14 cellular contexts compared by ENCODE assay signal in the genomic region with DNA sequence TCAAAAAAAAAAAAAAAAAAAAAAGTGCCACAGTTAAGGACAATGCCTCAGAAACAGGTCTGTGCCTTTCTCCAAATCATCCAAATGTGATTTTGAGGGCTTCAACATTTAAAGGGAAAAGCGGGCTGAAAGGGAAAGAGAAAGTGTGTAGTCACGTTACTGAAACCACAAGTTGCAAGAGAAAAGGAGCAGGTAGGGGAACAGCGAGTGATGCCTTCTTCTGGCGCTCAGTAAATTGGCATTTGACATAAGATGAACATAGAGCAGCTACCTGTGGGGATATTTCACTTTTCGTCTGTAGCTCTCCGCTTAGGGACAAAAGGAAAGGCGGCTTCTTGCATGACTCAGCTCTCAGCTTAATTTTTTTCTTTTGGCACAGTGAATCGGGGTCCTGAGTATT. TPM values are rescaled to one million over a fixed set of nuclear protein-coding genes. Genes with fewer than 3 reads are reported as not detected.
DNase-seq lines count a peak whose midpoint lies in the region; ATAC-seq lines count a peak whose summit lies in the region.
"Had no signal": no experiment of that assay in that cellular context is flagged by ENCODE, and none has a peak within 500 bp of the region (broad histone marks: within the 10 kb centered on the region; RNA-seq: fewer than 3 reads in every experiment).

No MANE protein-coding gene starts in this region.

- no peaks in the 10 kb centered on the region for H3K9me3 Mint-ChIP-seq in activated T-cell treated with anti-CD3 and anti-CD28 coated beads, Interleukin-2, amount 50 U/mL, for 72 hours
- H3K9me3 Mint-ChIP-seq in activated T-helper 2 cell treated with anti-CD3 and anti-CD28 coated beads, Interferon-gamma antibody, Interleukin-2, Interleukin-4, amounts not matched to agents 10 μg/mL and 5 μg/mL and 100 μg/mL, durations not matched to agents 14 hours and 24 hours and 36 hours = no peaks in the 10 kb centered on the region
- H3K9me3 Mint-ChIP-seq in stimulated activated effector memory CD8-positive, alpha-beta T cell treated with anti-CD3 and anti-CD28 coated beads, Interleukin-12 subunit alpha, Interleukin-12 subunit beta, amount 100 ng/mL, for 72 hours = no peaks in the 10 kb centered on the region

- peak overlapping the region; percentile 82 to 85 for H3K4me3 Mint-ChIP-seq in activated T-cell treated with anti-CD3 and anti-CD28 coated beads, Interleukin-2, amount 50 U/mL, for 72 hours
- H3K4me3 Mint-ChIP-seq in activated T-helper 2 cell treated with anti-CD3 and anti-CD28 coated beads, Interferon-gamma antibody, Interleukin-2, Interleukin-4, amounts not matched to agents 10 μg/mL and 5 μg/mL and 100 μg/mL, durations not matched to agents 14 hours and 24 hours and 36 hours (ENCODE audit: low read depth) = peak overlapping the region; percentile 72
- H3K4me3 Mint-ChIP-seq in stimulated activated effector memory CD8-positive, alpha-beta T cell treated with anti-CD3 and anti-CD28 coated beads, Interleukin-12 subunit alpha, Interleukin-12 subunit beta, amount 100 ng/mL, for 72 hours = peak overlapping the region; percentile 65

- peak in 1 of 2 donors; percentile 27 for DNase-seq in activated T-cell treated with anti-CD3 and anti-CD28 coated beads, Interleukin-2, amount 50 U/mL, for 72 hours
- no peak for DNase-seq in activated T-cell treated with anti-CD3 and anti-CD28 coated beads for 4 hours
- DNase-seq in activated T-helper 2 cell treated with anti-CD3 and anti-CD28 coated beads, Interferon-gamma antibody, Interleukin-2, Interleukin-4, amounts not matched to agents 10 μg/mL and 5 μg/mL and 100 μg/mL, durations not matched to agents 14 hours and 24 hours and 36 hours (ENCODE audit: low spot score) = peak; percentile 33
- DNase-seq in stimulated activated effector memory CD8-positive, alpha-beta T cell treated with anti-CD3 and anti-CD28 coated beads, Interleukin-12 subunit alpha, Interleukin-12 subunit beta, amount 100 ng/mL, for 72 hours (ENCODE audit: low spot score in 2 of 2) = no peak
- DNase-seq in GM19238 (ENCODE audit: insufficient read length, low spot score) = no peak
- DNase-seq in substantia nigra (lab: John Stamatoyannopoulos, UW) = no peak
- DNase-seq in nucleus accumbens (lab: John Stamatoyannopoulos, UW) = no peak
- DNase-seq: activated gamma-delta T cell, cortex of kidney, foreskin fibroblast, NCI-H1436 treated with DMSO at 0.1 percent for 48 hours had no signal

- H3K27ac ChIP-seq in substantia nigra (ENCODE audit: low read depth, low read length, poor library complexity, severe bottlenecking) = no peak overlapping the region

- H3K27me3 Mint-ChIP-seq in activated T-cell treated with anti-CD3 and anti-CD28 coated beads, Interleukin-2, amount 50 U/mL, for 72 hours (ENCODE audit: low read depth) = no peaks in the 10 kb centered on the region
- no peaks in the 10 kb centered on the region for H3K27me3 Mint-ChIP-seq in activated T-helper 2 cell treated with anti-CD3 and anti-CD28 coated beads, Interferon-gamma antibody, Interleukin-2, Interleukin-4, amounts not matched to agents 10 μg/mL and 5 μg/mL and 100 μg/mL, durations not matched to agents 14 hours and 24 hours and 36 hours (ENCODE audit: low read depth)

- intact Hi-C loops in activated T-helper 2 cell treated with anti-CD3 and anti-CD28 coated beads, Interferon-gamma antibody, Interleukin-2, Interleukin-4, amounts not matched to agents 10 μg/mL and 5 μg/mL and 100 μg/mL, durations not matched to agents 14 hours and 24 hours and 36 hours (cut with micrococcal nuclease) = loop anchor here (1.0 kb wide), 2 partner anchors 14 to 184 kb away; a partner anchor contains a TSS

- peak; percentile 49 to 55 for ATAC-seq in activated T-cell treated with anti-CD3 and anti-CD28 coated beads, Interleukin-2, amount 50 U/mL, for 72 hours (replicated peaks in 1 of 2)
- ATAC-seq in HG03175 (IDR thresholded peaks at IDR 0.05; ENCODE audit: unreplicated experiment) = peak; percentile 46
- ATAC-seq in stimulated activated effector memory CD8-positive, alpha-beta T cell treated with anti-CD3 and anti-CD28 coated beads, Interleukin-12 subunit alpha, Interleukin-12 subunit beta, amount 100 ng/mL, for 72 hours = no peak

- peaks cover 66% of the 10 kb centered on the region for H3K4me1 Mint-ChIP-seq in activated T-cell treated with anti-CD3 and anti-CD28 coated beads, Interleukin-2, amount 50 U/mL, for 72 hours (ENCODE audit: low read depth)
- H3K4me1 Mint-ChIP-seq in activated T-helper 2 cell treated with anti-CD3 and anti-CD28 coated beads, Interferon-gamma antibody, Interleukin-2, Interleukin-4, amounts not matched to agents 10 μg/mL and 5 μg/mL and 100 μg/mL, durations not matched to agents 14 hours and 24 hours and 36 hours (ENCODE audit: low read depth) = peaks cover 41% of the 10 kb centered on the region
- peaks cover 17% of the 10 kb centered on the region for H3K4me1 Mint-ChIP-seq in stimulated activated effector memory CD8-positive, alpha-beta T cell treated with anti-CD3 and anti-CD28 coated beads, Interleukin-12 subunit alpha, Interleukin-12 subunit beta, amount 100 ng/mL, for 72 hours

- no peak overlapping the region for H3K27ac Mint-ChIP-seq in activated T-cell treated with anti-CD3 and anti-CD28 coated beads, Interleukin-2, amount 50 U/mL, for 72 hours
- H3K27ac Mint-ChIP-seq in activated T-helper 2 cell treated with anti-CD3 and anti-CD28 coated beads, Interferon-gamma antibody, Interleukin-2, Interleukin-4, amounts not matched to agents 10 μg/mL and 5 μg/mL and 100 μg/mL, durations not matched to agents 14 hours and 24 hours and 36 hours = peak overlapping the region; percentile 54
- H3K27ac Mint-ChIP-seq in stimulated activated effector memory CD8-positive, alpha-beta T cell treated with anti-CD3 and anti-CD28 coated beads, Interleukin-12 subunit alpha, Interleukin-12 subunit beta, amount 100 ng/mL, for 72 hours = no peak overlapping the region

- no peaks in the 10 kb centered on the region for H3K36me3 Mint-ChIP-seq in activated T-cell treated with anti-CD3 and anti-CD28 coated beads, Interleukin-2, amount 50 U/mL, for 72 hours (ENCODE audit: insufficient read depth in 2 of 2)
- H3K36me3 Mint-ChIP-seq in activated T-helper 2 cell treated with anti-CD3 and anti-CD28 coated beads, Interferon-gamma antibody, Interleukin-2, Interleukin-4, amounts not matched to agents 10 μg/mL and 5 μg/mL and 100 μg/mL, durations not matched to agents 14 hours and 24 hours and 36 hours (ENCODE audit: low read depth) = no peaks in the 10 kb centered on the region
- H3K36me3 Mint-ChIP-seq in stimulated activated effector memory CD8-positive, alpha-beta T cell treated with anti-CD3 and anti-CD28 coated beads, Interleukin-12 subunit alpha, Interleukin-12 subunit beta, amount 100 ng/mL, for 72 hours = peaks cover 7% of the 10 kb centered on the region

RNA-seq across cellular contexts. Expression of a gene that starts 11.1 kb away (rescaled TPM):
- 1 to 10 TPM in 1 of 2 donors, under 1 TPM in 1; 0.31 to 1.2 TPM for total RNA-seq in activated T-cell treated with anti-CD3 and anti-CD28 coated beads, Interleukin-2, amount 50 U/mL, for 72 hours
- 0.30 and 0.53 TPM in 2 replicates for total RNA-seq in activated T-helper 2 cell treated with anti-CD3 and anti-CD28 coated beads, Interferon-gamma antibody, Interleukin-2, Interleukin-4, amounts not matched to agents 10 μg/mL and 5 μg/mL and 100 μg/mL, durations not matched to agents 14 hours and 24 hours and 36 hours
- total RNA-seq: osteocyte, subcutaneous adipose tissue had no signal

RNA-seq across cellular contexts. Expression of a gene that starts 14.2 kb away (rescaled TPM):
- total RNA-seq in activated T-cell treated with anti-CD3 and anti-CD28 coated beads, Interleukin-2, amount 50 U/mL, for 72 hours = 10 to 100 TPM; 82.4 to 90.6 TPM
- 90.6 and 96.4 TPM in 2 replicates for total RNA-seq in activated T-helper 2 cell treated with anti-CD3 and anti-CD28 coated beads, Interferon-gamma antibody, Interleukin-2, Interleukin-4, amounts not matched to agents 10 μg/mL and 5 μg/mL and 100 μg/mL, durations not matched to agents 14 hours and 24 hours and 36 hours

RNA-seq across cellular contexts. Expression of a gene that starts 24.1 kb away (rescaled TPM):
- 10 to 100 TPM; 10.1 to 14.4 TPM for total RNA-seq in activated T-cell treated with anti-CD3 and anti-CD28 coated beads, Interleukin-2, amount 50 U/mL, for 72 hours
- 9.1 and 10.7 TPM in 2 replicates for total RNA-seq in activated T-helper 2 cell treated with anti-CD3 and anti-CD28 coated beads, Interferon-gamma antibody, Interleukin-2, Interleukin-4, amounts not matched to agents 10 μg/mL and 5 μg/mL and 100 μg/mL, durations not matched to agents 14 hours and 24 hours and 36 hours

RNA-seq across cellular contexts. Expression of a gene that starts 37.9 kb away (rescaled TPM):
- 100 to 1,000 TPM; 163 to 172 TPM for total RNA-seq in activated T-cell treated with anti-CD3 and anti-CD28 coated beads, Interleukin-2, amount 50 U/mL, for 72 hours
- total RNA-seq in activated T-helper 2 cell treated with anti-CD3 and anti-CD28 coated beads, Interferon-gamma antibody, Interleukin-2, Interleukin-4, amounts not matched to agents 10 μg/mL and 5 μg/mL and 100 μg/mL, durations not matched to agents 14 hours and 24 hours and 36 hours = 102 and 110 TPM in 2 replicates

RNA-seq across cellular contexts. Expression of a gene that starts 40.4 kb away (rescaled TPM):
- 10 to 100 TPM; 16.4 to 16.6 TPM for total RNA-seq in activated T-cell treated with anti-CD3 and anti-CD28 coated beads, Interleukin-2, amount 50 U/mL, for 72 hours
- total RNA-seq in activated T-helper 2 cell treated with anti-CD3 and anti-CD28 coated beads, Interferon-gamma antibody, Interleukin-2, Interleukin-4, amounts not matched to agents 10 μg/mL and 5 μg/mL and 100 μg/mL, durations not matched to agents 14 hours and 24 hours and 36 hours = 5.9 and 7.3 TPM in 2 replicates
